10 cellular contexts compared by ENCODE assay signal in the genomic region with DNA sequence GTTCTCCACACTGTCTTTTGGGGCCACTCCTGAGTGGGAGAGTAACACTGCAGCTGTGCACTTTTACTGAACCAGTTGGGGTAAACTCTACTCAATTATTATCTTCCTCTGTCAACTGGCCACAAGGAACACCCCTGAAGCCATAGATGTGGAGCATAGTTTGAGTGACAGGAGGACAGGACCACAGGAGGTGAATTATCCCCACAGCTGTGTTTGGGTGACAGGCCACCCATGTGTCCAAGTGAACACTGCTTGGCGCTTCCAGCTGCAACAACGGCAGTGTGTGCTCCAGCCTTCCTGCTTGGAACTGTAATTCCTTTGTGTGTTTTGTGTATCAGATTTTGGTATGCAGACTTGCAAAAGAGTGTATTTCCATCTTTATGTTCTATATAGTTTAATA.
"Had no signal": no experiment of that assay in that cellular context is flagged by ENCODE, and none has a peak within 500 bp of the region (broad histone marks: within the 10 kb centered on the region; RNA-seq: fewer than 3 reads in every experiment).

No MANE protein-coding gene starts in this region.

- ATAC-seq: GM23338, HepG2 had no signal

- H3K27ac ChIP-seq: HL-60 had no signal

- H2AFZ ChIP-seq: GM23338 had no signal

- H3K9me3 Mint-ChIP-seq: GM23338, H9, HFFc6, IgD-negative memory B cell had no signal

- H3K27ac Mint-ChIP-seq: GM23338, H9, HFFc6 had no signal

- H3K27me3 Mint-ChIP-seq: IgD-negative memory B cell had no signal

- H3K4me3 Mint-ChIP-seq: GM23338, H9, HFFc6, IgD-negative memory B cell had no signal

- H3K4me1 Mint-ChIP-seq: GM23338 had no signal

- H3K4me2 ChIP-seq: GM23338 had no signal

- H3K4me3 ChIP-seq: GM23338 had no signal

- FAIRE-seq: H1, H54, HepG2 had no signal

- DNase-seq: H9, HCEC 1CT, HFFc6, KG1 had no signal
